Comparison of ENCODE assay signal across 8 cellular contexts in genomic region chr13:110615005-110615321, GRCh38. TPM values are rescaled to one million over a fixed set of nuclear protein-coding genes. Genes with fewer than 3 reads are reported as not detected.
A peak's percentile ranks its signal among the peaks of the same experiment; 100 is the strongest.
DNase-seq lines count a peak whose midpoint lies in the region; TF ChIP-seq lines count a peak whose summit lies in the region.

No MANE protein-coding gene starts in this region.

- no peaks in the 10 kb centered on the region for H3K9me2 ChIP-seq in SK-N-SH

- peak overlapping the region; percentile 82 for H3K27ac ChIP-seq in SK-N-SH (ENCODE audit: low read depth in 2 of 2, low read length in 1 of 2)
- H3K27ac ChIP-seq in esophagus squamous epithelium = peak overlapping the region; percentile 89 to 96 (median 93)

- H3K4me1 ChIP-seq in ES-I3 (ENCODE audit: insufficient read depth, low read length) (peaks cover 20% of the 10 kb centered on the region), SK-N-SH (ENCODE audit: control insufficient read depth in 1 of 2, insufficient read depth in 2 of 2, low read depth in 1 of 2, low read length in 1 of 2) (peaks cover 4 to 22% of the 10 kb centered on the region in 2 experiments; a peak in 2 of 4 replicates), esophagus squamous epithelium (peaks cover 16 to 53% (median 19%) of the 10 kb centered on the region in 3 donors)

- TF ChIP-seq POLR2A in esophagus squamous epithelium (IDR thresholded peaks at IDR 0.05) = no peak
- no peak for TF ChIP-seq POLR2A in erythroblast (IDR thresholded peaks at IDR 0.05; ENCODE audit: low read length)

- peak overlapping the region; percentile 94 for H3K4me2 ChIP-seq in SK-N-SH

- H3K9ac ChIP-seq in ES-I3 (ENCODE audit: low read depth, low read length) = peak overlapping the region; percentile 73; the same call in 1 of the 2 replicates
- peak overlapping the region; percentile 90 for H3K9ac ChIP-seq in SK-N-SH

- TF ChIP-seq RAD21 in SK-N-SH (IDR thresholded peaks at IDR 0.05; ENCODE audit: low read length) = no peak

- peaks cover 25% of the 10 kb centered on the region for H3K4me1 Mint-ChIP-seq in progenitor cell of endocrine pancreas (ENCODE audit: low read depth)

- peaks cover 35% of the 10 kb centered on the region for H3K27me3 Mint-ChIP-seq in progenitor cell of endocrine pancreas

- POLR2A ChIA-PET in SK-N-SH (lab: Yijun Ruan, JAX) = interaction anchor here (0.6 to 2.0 kb wide), 4 partner anchors 14 to 100 kb away, joined by 3 to 7 read pairs (median 3); no protein-coding TSS in a partner anchor

- H2AFZ ChIP-seq in SK-N-SH (ENCODE audit: low read depth) = peak overlapping the region; percentile 99

- peak overlapping the region; percentile 87 to 96 for H3K4me3 ChIP-seq in SK-N-SH (ENCODE audit: low read depth in 2 of 2, low read length in 1 of 2)
- H3K4me3 ChIP-seq in esophagus squamous epithelium = peak overlapping the region; percentile 71 to 97 (median 85)

- no peaks in the 10 kb centered on the region for H3K36me3 ChIP-seq in ES-I3 (ENCODE audit: insufficient read depth, low read length)
- H3K36me3 ChIP-seq in SK-N-SH (replicated peaks in 1 of 2; ENCODE audit: control insufficient read depth in 1 of 2, insufficient read depth in 2 of 2, low read length in 1 of 2) = no peaks in the 10 kb centered on the region
- H3K36me3 ChIP-seq in esophagus squamous epithelium = no peaks in the 10 kb centered on the region

- CTCF ChIA-PET in SK-N-SH (lab: Yijun Ruan, JAX) = interaction anchor here (1.0 to 2.3 kb wide), 4 partner anchors 9 to 159 kb away, joined by 3 to 7 read pairs (median 5); no protein-coding TSS in a partner anchor

- H3K27me3 ChIP-seq in SK-N-SH (ENCODE audit: insufficient read depth) = no peaks in the 10 kb centered on the region
- no peaks in the 10 kb centered on the region for H3K27me3 ChIP-seq in esophagus squamous epithelium

- H3F3A ChIP-seq in SK-N-SH (replicated peaks; ENCODE audit: insufficient read depth) = no peaks in the 10 kb centered on the region

- DNase-seq in SK-N-SH = no peak
- DNase-seq in esophagus squamous epithelium (lab: John Stamatoyannopoulos, UW) = no peak
- no peak for DNase-seq in progenitor cell of endocrine pancreas (ENCODE audit: low spot score, unreplicated experiment)
- DNase-seq in stimulated activated CD8-positive, alpha-beta memory T cell treated with anti-CD3 and anti-CD28 coated beads, Interleukin-4, amount 100 ng/mL, for 48 hours = no peak
- no peak for DNase-seq in retina
- no peak for DNase-seq in erythroblast (lab: John Stamatoyannopoulos, UW)
- no peak for DNase-seq in MV-4-11 (lab: John Stamatoyannopoulos, UW)

- peak overlapping the region; percentile 92 for H3K27ac Mint-ChIP-seq in progenitor cell of endocrine pancreas

- H3K4me3 Mint-ChIP-seq in progenitor cell of endocrine pancreas (ENCODE audit: low read depth) = peak overlapping the region; percentile 90

- 82% methylated on average over 11 of the region's 11 CpGs for WGBS in SK-N-SH (ENCODE audit: low lambda C conversion rate)
- WGBS in esophagus squamous epithelium, 2 donors = 82 to 84% methylated on average over 6 to 9 of the region's 11 CpGs

- H3K9me3 ChIP-seq in ES-I3 (ENCODE audit: control insufficient read depth, insufficient read depth, low read length) (no peaks in the 10 kb centered on the region), SK-N-SH (no peaks in the 10 kb centered on the region), esophagus squamous epithelium (no peaks in the 10 kb centered on the region)

- H4K20me1 ChIP-seq in SK-N-SH (ENCODE audit: insufficient read depth) = peaks cover 35% of the 10 kb centered on the region

- no peak for TF ChIP-seq EP300 in SK-N-SH (IDR thresholded peaks at IDR 0.05; ENCODE audit: borderline replicate concordance in 1 of 2, low read depth in 1 of 2, low read length in 1 of 2)

- peaks cover 1% of the 10 kb centered on the region for H3K36me3 Mint-ChIP-seq in progenitor cell of endocrine pancreas (ENCODE audit: insufficient read depth)

- intact Hi-C loops in esophagus squamous epithelium (cut with DNase I) = loop anchor here (10.0 kb wide), 1 partner anchor 100 kb away; the partner anchor contains the start of gene ING1

- peaks cover 46% of the 10 kb centered on the region for H3K79me2 ChIP-seq in SK-N-SH (ENCODE audit: insufficient read depth)

- TF ChIP-seq CTCF in SK-N-SH (IDR thresholded peaks at IDR 0.05) (no peak), esophagus squamous epithelium (IDR thresholded peaks at IDR 0.05) (no peak), progenitor cell of endocrine pancreas (IDR thresholded peaks at IDR 0.05; ENCODE audit: unreplicated experiment) (no peak)

- H3K9me3 Mint-ChIP-seq in progenitor cell of endocrine pancreas (ENCODE audit: low read depth) = peaks cover 2% of the 10 kb centered on the region

TF ChIP-seq in SK-N-SH, 30 proteins besides CTCF, POLR2A, EP300 and RAD21:
- TF ChIP-seq SIN3A (IDR thresholded peaks at IDR 0.05; ENCODE audit: borderline replicate concordance, low read depth, low read length) (no peak), RFX5 (IDR thresholded peaks at IDR 0.05; ENCODE audit: low read length) (no peak), NFIC (IDR thresholded peaks at IDR 0.05; ENCODE audit: borderline replicate concordance) (no peak), NRF1 (IDR thresholded peaks at IDR 0.05; ENCODE audit: low read depth, low read length) (no peak), MAX (IDR thresholded peaks at IDR 0.05; ENCODE audit: low read depth) (no peak), REST (IDR thresholded peaks at IDR 0.05; ENCODE audit: low read depth, low read length) (no peak), SMC3 (IDR thresholded peaks at IDR 0.05; ENCODE audit: low read depth, low read length) (no peak), IRF3 (IDR thresholded peaks at IDR 0.05; ENCODE audit: low read depth, low read length) (no peak)

RNA-seq across cellular contexts. Expression of gene NAXD, which starts 0.4 kb away (rescaled TPM):
- 32.4 and 39.8 TPM in 2 replicates for polyA plus RNA-seq in SK-N-SH (2012; rRNA removed)
- polyA plus RNA-seq in SK-N-SH (2012; cell fraction: cytosol; rRNA removed) = 19.9 and 25.5 TPM in 2 replicates
- 97.8 and 104 TPM in 2 replicates for polyA plus RNA-seq in SK-N-SH (2012; cell fraction: nucleus; rRNA removed)
- total RNA-seq in esophagus squamous epithelium = 10 to 100 TPM; 14.5 to 25.2 (median 17.4) TPM
- total RNA-seq in progenitor cell of endocrine pancreas = 32.4 and 34.2 TPM in 2 replicates

RNA-seq across cellular contexts. Expression of gene RAB20, which starts 53.4 kb away (rescaled TPM):
- polyA plus RNA-seq in SK-N-SH (2012; rRNA removed) = 4.9 and 5.2 TPM in 2 replicates
- 4.8 and 5.3 TPM in 2 replicates for polyA plus RNA-seq in SK-N-SH (2012; cell fraction: cytosol; rRNA removed)
- polyA plus RNA-seq in SK-N-SH (2012; cell fraction: nucleus; rRNA removed) = 2.7 and 3.6 TPM in 2 replicates
- total RNA-seq in esophagus squamous epithelium (1 to 10 TPM; 1.3 to 7.2 (median 4.3) TPM), progenitor cell of endocrine pancreas (3.8 and 4.0 TPM in 2 replicates)
